In the genomic region with DNA sequence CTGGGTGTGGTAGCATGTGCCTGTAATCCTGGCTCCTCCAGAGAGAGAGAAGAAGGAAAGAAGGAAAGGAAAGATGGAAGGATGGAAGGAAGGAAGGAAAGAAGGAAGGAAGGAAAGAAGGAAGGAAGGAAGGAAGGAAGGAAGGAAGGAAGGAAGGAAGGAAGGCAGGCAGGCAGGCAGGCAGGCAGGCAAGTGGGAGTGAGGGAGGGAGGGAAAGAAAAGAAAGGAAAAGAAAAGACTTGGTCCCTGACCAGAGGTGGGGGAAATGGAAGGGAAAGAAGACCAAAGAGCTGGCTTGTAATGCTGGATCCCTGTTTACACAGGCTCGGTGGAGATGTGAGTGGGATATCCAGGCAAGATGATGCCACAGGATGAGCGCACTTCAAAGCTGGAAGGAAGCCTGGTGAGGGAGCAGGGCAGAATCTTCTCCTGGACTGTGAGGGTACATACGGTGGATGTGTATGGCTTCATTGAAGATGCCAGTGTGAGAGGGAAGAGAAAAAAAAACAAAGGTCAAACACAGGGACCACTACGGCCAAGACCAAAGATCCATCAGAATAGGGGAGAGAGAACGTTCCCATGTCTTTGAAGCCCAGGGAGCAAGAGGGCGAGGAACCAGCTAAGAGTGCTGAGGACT, we compare ENCODE assay signal across 1 cellular context.
TF ChIP-seq lines count a peak whose summit lies in the region.

No MANE protein-coding gene starts in this region.

TF ChIP-seq in liver, 16 proteins besides CTCF, POLR2A, EP300 and RAD21 (continued from another document):
- TF ChIP-seq REST (IDR thresholded peaks at IDR 0.05) = no peak
- no peak for TF ChIP-seq ATF3 (IDR thresholded peaks at IDR 0.05)
- no peak for TF ChIP-seq YY1 (IDR thresholded peaks at IDR 0.05)
